ENCODE assay signal across 25 cellular contexts in the genomic region with DNA sequence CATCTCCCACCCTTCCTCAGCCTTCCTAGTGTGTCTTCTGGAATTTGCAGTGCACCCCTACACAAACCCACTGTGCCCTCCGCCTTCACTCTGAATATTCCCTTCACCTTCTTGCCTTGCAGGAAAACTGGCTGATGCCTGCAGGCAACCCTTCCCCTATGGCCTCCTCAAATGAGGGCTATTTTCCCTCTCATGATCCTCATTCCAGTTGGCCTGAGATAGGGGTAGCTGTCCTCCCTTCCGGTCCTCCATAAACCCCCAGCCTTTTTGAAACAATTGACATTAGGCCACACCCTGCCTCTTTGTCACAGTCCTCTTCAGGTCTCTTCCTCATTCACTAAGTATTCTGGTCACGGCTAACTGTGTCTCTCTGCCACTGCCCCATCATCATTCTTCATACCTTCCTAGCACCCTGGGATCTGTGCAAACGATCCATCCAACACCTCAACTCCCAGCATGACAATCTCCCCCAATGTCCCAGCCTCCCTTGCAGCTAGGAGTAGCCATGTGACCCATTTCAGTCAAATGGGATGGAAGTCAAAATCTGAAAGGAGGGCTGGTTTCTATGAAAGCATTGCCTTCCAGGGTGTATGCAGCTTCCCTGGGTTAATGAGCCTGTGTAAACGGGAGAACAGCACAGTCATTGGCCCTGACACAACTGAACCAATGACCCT.
"Had no signal": no experiment of that assay in that cellular context is flagged by ENCODE, and none has a peak within 500 bp of the region (broad histone marks: within the 10 kb centered on the region; RNA-seq: fewer than 3 reads in every experiment).

No MANE protein-coding gene starts in this region.

- DNase-seq: activated CD4-positive, alpha-beta T cell treated with anti-CD3 and anti-CD28 coated beads, Interleukin-2, amount 10 ng/mL, durations not matched to agents 24 days and 14 days; activated CD4-positive, alpha-beta T cell treated with anti-CD3 and anti-CD28 coated beads, Interleukin-2, amount 50 U/mL, for 48 hours; activated CD4-positive, CD25-positive, alpha-beta regulatory T cell treated with anti-CD3 and anti-CD28 coated beads, Interleukin-2, amount 50 U/mL, for 72 hours; activated gamma-delta T cell; activated naive CD4-positive, alpha-beta T cell treated with anti-CD3 and anti-CD28 coated beads for 36 hours; activated T-cell treated with anti-CD3 and anti-CD28 coated beads for 4 hours; activated T-cell treated with anti-CD3 and anti-CD28 coated beads, Interleukin-2, amount 50 U/mL, for 48 hours; caudate nucleus; Karpas-422; MM.1S; NCI-H1092 treated with DMSO at 0.1 percent for 48 hours; NCI-H1417 treated with DMSO at 0.1 percent for 48 hours; NCI-H1694 treated with DMSO at 0.1 percent for 48 hours; NCI-H2029 treated with DMSO at 0.1 percent for 48 hours; NCI-H345; NCI-H510A treated with DMSO at 0.1 percent for 48 hours; NCI-H69; PC-9; SHP77 treated with DMSO at 0.1 percent for 48 hours; T-helper 17 cell; T-helper 9 cell had no signal

- ATAC-seq: activated T-helper 17 cell treated with anti-CD3 and anti-CD28 coated beads, Interleukin-2, amount 50 U/mL, for 72 hours; T-helper 17 cell; WTC11 had no signal

- H3K4me1 Mint-ChIP-seq: activated CD4-positive, alpha-beta T cell treated with anti-CD3 and anti-CD28 coated beads, Interleukin-2, amount 10 ng/mL, durations not matched to agents 24 days and 14 days; activated T-helper 17 cell treated with anti-CD3 and anti-CD28 coated beads, Interleukin-2, amount 50 U/mL, for 72 hours; T-helper 17 cell had no signal

- H3K4me1 ChIP-seq: breast epithelium had no signal

- H3K27me3 ChIP-seq: breast epithelium had no signal

- H3K9me3 Mint-ChIP-seq: activated CD4-positive, alpha-beta T cell treated with anti-CD3 and anti-CD28 coated beads, Interleukin-2, amount 10 ng/mL, durations not matched to agents 24 days and 14 days; activated naive CD4-positive, alpha-beta T cell treated with anti-CD3 and anti-CD28 coated beads for 36 hours; activated T-helper 17 cell treated with anti-CD3 and anti-CD28 coated beads, Interleukin-2, amount 50 U/mL, for 72 hours had no signal

- H3K27ac ChIP-seq: breast epithelium, PC-9 had no signal

- H3K36me3 ChIP-seq: breast epithelium had no signal

- H3K4me3 Mint-ChIP-seq: activated CD4-positive, alpha-beta T cell treated with anti-CD3 and anti-CD28 coated beads, Interleukin-2, amount 10 ng/mL, durations not matched to agents 24 days and 14 days; activated naive CD4-positive, alpha-beta T cell treated with anti-CD3 and anti-CD28 coated beads for 36 hours; activated naive CD8-positive, alpha-beta T cell; activated T-helper 17 cell treated with anti-CD3 and anti-CD28 coated beads, Interleukin-2, amount 50 U/mL, for 72 hours; WTC11 had no signal

- H2AFZ ChIP-seq: PC-9 had no signal

- H3K36me3 Mint-ChIP-seq: WTC11 had no signal

- H3K9me3 ChIP-seq: breast epithelium had no signal

- H3K4me3 ChIP-seq: breast epithelium, PC-9 had no signal

- H3K27ac Mint-ChIP-seq: activated CD4-positive, alpha-beta T cell treated with anti-CD3 and anti-CD28 coated beads, Interleukin-2, amount 10 ng/mL, durations not matched to agents 24 days and 14 days; activated naive CD4-positive, alpha-beta T cell treated with anti-CD3 and anti-CD28 coated beads for 36 hours; activated naive CD8-positive, alpha-beta T cell; activated T-helper 17 cell treated with anti-CD3 and anti-CD28 coated beads, Interleukin-2, amount 50 U/mL, for 72 hours; T-helper 17 cell; WTC11 had no signal

- H3K4me2 ChIP-seq: PC-9 had no signal
